Comparison of ENCODE assay signal across 10 cellular contexts in the genomic region with DNA sequence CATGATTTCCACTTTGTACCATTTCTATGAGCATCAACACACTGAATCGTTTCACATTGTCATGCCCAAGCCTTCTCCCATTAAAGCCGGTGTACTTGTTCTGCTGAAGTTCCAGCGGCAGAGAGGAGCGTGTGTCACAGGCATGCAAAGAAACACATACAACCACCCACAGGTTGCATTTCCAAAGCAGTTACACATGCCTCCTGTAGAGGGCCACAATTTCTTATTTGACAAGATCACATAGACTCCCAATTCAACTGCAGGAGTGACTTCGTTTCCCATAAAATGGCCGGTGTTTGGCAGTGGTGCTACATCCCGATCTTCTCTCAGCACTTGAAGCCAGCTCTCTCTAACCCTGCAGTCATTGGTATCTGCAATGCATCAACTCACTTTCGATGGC.
DNase-seq lines count a peak whose midpoint lies in the region; ATAC-seq and TF ChIP-seq lines count a peak whose summit lies in the region.
"Had no signal": no experiment of that assay in that cellular context is flagged by ENCODE, and none has a peak within 500 bp of the region (broad histone marks: within the 10 kb centered on the region; RNA-seq: fewer than 3 reads in every experiment).

No MANE protein-coding gene starts in this region.

- DNase-seq in DMS153 treated with DMSO at 0.1 percent for 48 hours (lab: John Stamatoyannopoulos, UW; ENCODE audit: unreplicated experiment) (peak; percentile 0), DMS153 (lab: John Stamatoyannopoulos, UW) (no peak), NAMALWA (ENCODE audit: low spot score) (peak; percentile 2), SW480 (ENCODE audit: low spot score) (peak; percentile 29), nephron progenitor cell (no peak)
- DNase-seq in stimulated activated CD4-positive, alpha-beta T cell treated with anti-CD3 and anti-CD28 coated beads, Interleukin-4, amount 100 ng/mL, for 1 hour: no peak
- DNase-seq in activated CD4-positive, alpha-beta T cell treated with anti-CD3 and anti-CD28 coated beads, Interleukin-2, amount 10 ng/mL, durations not matched to agents 24 days and 14 days: no peak
- DNase-seq: activated CD8-positive, alpha-beta T cell treated with anti-CD3 and anti-CD28 coated beads, Interleukin-2, amount 10 ng/mL, durations not matched to agents 7 days and 5 days; activated naive CD8-positive, alpha-beta T cell treated with anti-CD3 and anti-CD28 coated beads, Interleukin-2, amount 10 ng/mL, durations not matched to agents 7 days and 5 days had no signal

- peaks cover 5% of the 10 kb centered on the region for H3K4me1 Mint-ChIP-seq in nephron progenitor cell
- no peaks in the 10 kb centered on the region for H3K4me1 Mint-ChIP-seq in activated CD4-positive, alpha-beta T cell treated with anti-CD3 and anti-CD28 coated beads, Interleukin-2, amount 10 ng/mL, durations not matched to agents 24 days and 14 days
- H3K4me1 Mint-ChIP-seq: activated naive CD8-positive, alpha-beta T cell treated with anti-CD3 and anti-CD28 coated beads, Interleukin-2, amount 10 ng/mL, durations not matched to agents 7 days and 5 days had no signal

- intact Hi-C loops in activated CD4-positive, alpha-beta T cell treated with anti-CD3 and anti-CD28 coated beads, Interleukin-2, amount 10 ng/mL, durations not matched to agents 24 days and 14 days (cut with micrococcal nuclease): no loop called here

- no peak overlapping the region for H3K27ac Mint-ChIP-seq in nephron progenitor cell
- no peak overlapping the region for H3K27ac Mint-ChIP-seq in activated CD4-positive, alpha-beta T cell treated with anti-CD3 and anti-CD28 coated beads, Interleukin-2, amount 10 ng/mL, durations not matched to agents 24 days and 14 days
- H3K27ac Mint-ChIP-seq: activated CD8-positive, alpha-beta T cell treated with anti-CD3 and anti-CD28 coated beads, Interleukin-2, amount 10 ng/mL, durations not matched to agents 7 days and 5 days; activated naive CD8-positive, alpha-beta T cell treated with anti-CD3 and anti-CD28 coated beads, Interleukin-2, amount 10 ng/mL, durations not matched to agents 7 days and 5 days had no signal

- peaks cover 32% of the 10 kb centered on the region for H3K9me3 Mint-ChIP-seq in nephron progenitor cell
- no peaks in the 10 kb centered on the region for H3K9me3 Mint-ChIP-seq in activated CD4-positive, alpha-beta T cell treated with anti-CD3 and anti-CD28 coated beads, Interleukin-2, amount 10 ng/mL, durations not matched to agents 24 days and 14 days
- H3K9me3 Mint-ChIP-seq: activated naive CD8-positive, alpha-beta T cell treated with anti-CD3 and anti-CD28 coated beads, Interleukin-2, amount 10 ng/mL, durations not matched to agents 7 days and 5 days had no signal

- no peak for ATAC-seq in GM21529 (IDR thresholded peaks at IDR 0.05; ENCODE audit: unreplicated experiment)
- ATAC-seq: activated CD8-positive, alpha-beta T cell treated with anti-CD3 and anti-CD28 coated beads, Interleukin-2, amount 10 ng/mL, durations not matched to agents 7 days and 5 days had no signal

- no peak overlapping the region for H3K4me3 Mint-ChIP-seq in nephron progenitor cell
- H3K4me3 Mint-ChIP-seq in activated CD4-positive, alpha-beta T cell treated with anti-CD3 and anti-CD28 coated beads, Interleukin-2, amount 10 ng/mL, durations not matched to agents 24 days and 14 days: no peak overlapping the region
- H3K4me3 Mint-ChIP-seq: activated CD8-positive, alpha-beta T cell treated with anti-CD3 and anti-CD28 coated beads, Interleukin-2, amount 10 ng/mL, durations not matched to agents 7 days and 5 days; activated naive CD8-positive, alpha-beta T cell treated with anti-CD3 and anti-CD28 coated beads, Interleukin-2, amount 10 ng/mL, durations not matched to agents 7 days and 5 days had no signal

- no peaks in the 10 kb centered on the region for H3K36me3 Mint-ChIP-seq in nephron progenitor cell (ENCODE audit: low read depth)
- H3K36me3 Mint-ChIP-seq in activated CD4-positive, alpha-beta T cell treated with anti-CD3 and anti-CD28 coated beads, Interleukin-2, amount 10 ng/mL, durations not matched to agents 24 days and 14 days (ENCODE audit: low read depth): no peaks in the 10 kb centered on the region
- H3K36me3 Mint-ChIP-seq: activated naive CD8-positive, alpha-beta T cell treated with anti-CD3 and anti-CD28 coated beads, Interleukin-2, amount 10 ng/mL, durations not matched to agents 7 days and 5 days had no signal

- peak; percentile 30 for TF ChIP-seq CTCF in nephron progenitor cell (IDR thresholded peaks at IDR 0.05)

- no peaks in the 10 kb centered on the region for H3K27me3 Mint-ChIP-seq in nephron progenitor cell (ENCODE audit: low read depth, poor library complexity)
- H3K27me3 Mint-ChIP-seq in activated CD4-positive, alpha-beta T cell treated with anti-CD3 and anti-CD28 coated beads, Interleukin-2, amount 10 ng/mL, durations not matched to agents 24 days and 14 days: no peaks in the 10 kb centered on the region
- H3K27me3 Mint-ChIP-seq: activated naive CD8-positive, alpha-beta T cell treated with anti-CD3 and anti-CD28 coated beads, Interleukin-2, amount 10 ng/mL, durations not matched to agents 7 days and 5 days had no signal

Comparison
In these comparisons a context has a peak if more than half of its experiments do, and no peak if none do; other contexts are left out.
1. DNase-seq: peak in DMS153 treated with DMSO at 0.1 percent for 48 hours (single experiment), NAMALWA (single experiment) and SW480 (single experiment); none in DMS153 (single experiment), nephron progenitor cell (single experiment), stimulated activated CD4-positive, alpha-beta T cell treated with anti-CD3 and anti-CD28 coated beads, Interleukin-4, amount 100 ng/mL, for 1 hour (single experiment) and activated CD4-positive, alpha-beta T cell treated with anti-CD3 and anti-CD28 coated beads, Interleukin-2, amount 10 ng/mL, durations not matched to agents 24 days and 14 days (single experiment).